ENCODE assay signal across 15 cellular contexts in genomic region chr5:16889972-16890519, GRCh38. TPM values are rescaled to one million over a fixed set of nuclear protein-coding genes. Genes with fewer than 3 reads are reported as not detected.
DNase-seq lines count a peak whose midpoint lies in the region; ATAC-seq and TF ChIP-seq lines count a peak whose summit lies in the region.
"Had no signal": no experiment of that assay in that cellular context is flagged by ENCODE, and none has a peak within 500 bp of the region (broad histone marks: within the 10 kb centered on the region; RNA-seq: fewer than 3 reads in every experiment).

No MANE protein-coding gene starts in this region.

- no peaks in the 10 kb centered on the region for H3K9me3 ChIP-seq in BLaER1

- peak overlapping the region; percentile 26; the same call in 1 of the 2 replicates for H3K4me2 ChIP-seq in BLaER1

- H3K4me1 ChIP-seq in BLaER1: peaks cover 44% of the 10 kb centered on the region

- no peak overlapping the region for H3K27ac ChIP-seq in BLaER1

- peaks cover 45% of the 10 kb centered on the region for H3K4me1 Mint-ChIP-seq in mesothelial cell of epicardium
- H3K4me1 Mint-ChIP-seq: activated CD4-positive, alpha-beta T cell treated with anti-CD3 and anti-CD28 coated beads, Interleukin-2, amount 10 ng/mL, durations not matched to agents 24 days and 14 days; central memory CD8-positive, alpha-beta T cell; stimulated activated effector memory CD8-positive, alpha-beta T cell treated with anti-CD3 and anti-CD28 coated beads, Interleukin-12 subunit alpha, Interleukin-12 subunit beta, amount 100 ng/mL, for 72 hours had no signal

- H3K9me3 Mint-ChIP-seq in mesothelial cell of epicardium: no peaks in the 10 kb centered on the region
- H3K9me3 Mint-ChIP-seq: activated CD4-positive, alpha-beta T cell treated with anti-CD3 and anti-CD28 coated beads, Interleukin-2, amount 10 ng/mL, durations not matched to agents 24 days and 14 days; stimulated activated effector memory CD8-positive, alpha-beta T cell treated with anti-CD3 and anti-CD28 coated beads, Interleukin-12 subunit alpha, Interleukin-12 subunit beta, amount 100 ng/mL, for 72 hours had no signal

- H3K4me3 ChIP-seq in BLaER1 (no peak overlapping the region), cardiac fibroblast (replicated peaks in 1 of 2; ENCODE audit: low read depth in 2 of 2, low read length in 2 of 2) (no peak overlapping the region)

- H3K27me3 Mint-ChIP-seq in mesothelial cell of epicardium (ENCODE audit: low read depth): no peaks in the 10 kb centered on the region
- H3K27me3 Mint-ChIP-seq: activated CD4-positive, alpha-beta T cell treated with anti-CD3 and anti-CD28 coated beads, Interleukin-2, amount 10 ng/mL, durations not matched to agents 24 days and 14 days; central memory CD8-positive, alpha-beta T cell had no signal

- peak overlapping the region; percentile 13 for H3K4me3 Mint-ChIP-seq in mesothelial cell of epicardium
- H3K4me3 Mint-ChIP-seq: activated CD4-positive, alpha-beta T cell treated with anti-CD3 and anti-CD28 coated beads, Interleukin-2, amount 10 ng/mL, durations not matched to agents 24 days and 14 days; central memory CD8-positive, alpha-beta T cell; stimulated activated effector memory CD8-positive, alpha-beta T cell treated with anti-CD3 and anti-CD28 coated beads, Interleukin-12 subunit alpha, Interleukin-12 subunit beta, amount 100 ng/mL, for 72 hours had no signal

- no peaks in the 10 kb centered on the region for H4K20me1 ChIP-seq in BLaER1

- no peak overlapping the region for H3K9ac ChIP-seq in BLaER1

- no peaks in the 10 kb centered on the region for H3K36me3 ChIP-seq in BLaER1

- H3K27me3 ChIP-seq in BLaER1: no peaks in the 10 kb centered on the region

- H3K27ac Mint-ChIP-seq in mesothelial cell of epicardium: peak overlapping the region; percentile 72
- H3K27ac Mint-ChIP-seq: stimulated activated effector memory CD8-positive, alpha-beta T cell treated with anti-CD3 and anti-CD28 coated beads, Interleukin-12 subunit alpha, Interleukin-12 subunit beta, amount 100 ng/mL, for 72 hours had no signal

- no peak for TF ChIP-seq CTCF in cardiac fibroblast (IDR thresholded peaks at IDR 0.05; ENCODE audit: low read depth, low read length)
- no peak for TF ChIP-seq CTCF in mesothelial cell of epicardium (IDR thresholded peaks at IDR 0.05; ENCODE audit: unreplicated experiment)

- peaks cover 2% of the 10 kb centered on the region for H3K36me3 Mint-ChIP-seq in mesothelial cell of epicardium
- H3K36me3 Mint-ChIP-seq: stimulated activated effector memory CD8-positive, alpha-beta T cell treated with anti-CD3 and anti-CD28 coated beads, Interleukin-12 subunit alpha, Interleukin-12 subunit beta, amount 100 ng/mL, for 72 hours had no signal

- DNase-seq in NCI-H1694 treated with DMSO at 0.1 percent for 48 hours (lab: John Stamatoyannopoulos, UW) (peak; percentile 27), cardiac fibroblast (ENCODE audit: low read depth in 2 of 2) (peak; percentile 74 to 82), mesothelial cell of epicardium (ENCODE audit: low spot score in 2 of 2, unreplicated experiment in 2 of 2) (no peak), NCI-H2107 treated with DMSO at 0.1 percent for 48 hours (lab: John Stamatoyannopoulos, UW; ENCODE audit: unreplicated experiment) (no peak), iPS-NIHi7 (ENCODE audit: extremely low spot score) (no peak), HuH-7 (ENCODE audit: low spot score) (no peak)
- DNase-seq: activated CD4-positive, alpha-beta T cell treated with anti-CD3 and anti-CD28 coated beads, Interleukin-2, amount 10 ng/mL, durations not matched to agents 24 days and 14 days; activated effector memory CD4-positive, alpha-beta T cell treated with Interleukin-2 at 50 U/mL for 16 hours; left colon; NCI-H1436; NCI-H82 had no signal

- no peak for ATAC-seq in HG03565 (IDR thresholded peaks at IDR 0.05; ENCODE audit: unreplicated experiment)
- ATAC-seq: stimulated activated effector memory CD8-positive, alpha-beta T cell treated with anti-CD3 and anti-CD28 coated beads, Interleukin-12 subunit alpha, Interleukin-12 subunit beta, amount 100 ng/mL, for 72 hours had no signal

RNA-seq across cellular contexts. Expression of gene MYO10, which starts 46.0 kb away (rescaled TPM):
- 50.1 to 56.7 TPM (median 51.9 TPM) in 3 replicates for total RNA-seq in mesothelial cell of epicardium

Comparison
In these comparisons a context has a peak if more than half of its experiments do, and no peak if none do; other contexts are left out.
1. DNase-seq: peak in NCI-H1694 treated with DMSO at 0.1 percent for 48 hours (single experiment) and cardiac fibroblast (2 of 2); none in mesothelial cell of epicardium (0 of 2), NCI-H2107 treated with DMSO at 0.1 percent for 48 hours (single experiment), iPS-NIHi7 (single experiment) and HuH-7 (single experiment).